Comparison of ENCODE assay signal across 1 cellular context in genomic region chr1:25232027-25232865, GRCh38.
A peak's percentile ranks its signal among the peaks of the same experiment; 100 is the strongest.
TF ChIP-seq lines count a peak whose summit lies in the region.

Gene SYF2, minus strand, starts transcription at chr1:25232502. Its CDS starts 35 bp downstream, at chr1:25232467.

TF ChIP-seq in HepG2, 621 proteins besides CTCF, POLR2A, EP300 and RAD21 (continued from another document and continues in another):
- TF ChIP-seq ZNF704 (CRISPR knock-in tag; IDR thresholded peaks at IDR 0.05; ENCODE audit: borderline replicate concordance) (peak; percentile 14; the same call in 1 of the 2 replicates), ZXDC (CRISPR knock-in tag; IDR thresholded peaks at IDR 0.05) (no peak), E2F5 (CRISPR knock-in tag; conservative IDR thresholded peaks at IDR 0.05) (no peak; the same call in 1 of the 2 replicates), CBX2 (IDR thresholded peaks at IDR 0.05; ENCODE audit: low read depth, low read length) (no peak), CBX2 (CRISPR knock-in tag; IDR thresholded peaks at IDR 0.05; ENCODE audit: low read depth) (no peak), ZNF720 (CRISPR knock-in tag; IDR thresholded peaks at IDR 0.05) (no peak), ZFP90 (CRISPR knock-in tag; IDR thresholded peaks at IDR 0.05; ENCODE audit: borderline replicate concordance) (no peak; the same call in 1 of the 2 replicates), KLF13 (CRISPR knock-in tag; IDR thresholded peaks at IDR 0.05) (no peak), ZNF350 (CRISPR knock-in tag; IDR thresholded peaks at IDR 0.05; ENCODE audit: borderline replicate concordance, low read depth) (peak; percentile 36; the same call in 1 of the 2 replicates), HOXA3 (CRISPR knock-in tag; IDR thresholded peaks at IDR 0.05) (peak; percentile 90), KDM6A (CRISPR knock-in tag; IDR thresholded peaks at IDR 0.05; ENCODE audit: low read depth) (no peak), SRF (IDR thresholded peaks at IDR 0.05; ENCODE audit: low read depth, low read length) (0 out of 2 replicates have a peak, but pooled peaks have one; percentile 44), THAP7 (CRISPR knock-in tag; IDR thresholded peaks at IDR 0.05) (peak; percentile 67; the same call in 1 of the 2 replicates), ZNF414 (CRISPR knock-in tag; IDR thresholded peaks at IDR 0.05) (no peak), RXRB (CRISPR knock-in tag; IDR thresholded peaks at IDR 0.05; ENCODE audit: borderline replicate concordance) (no peak; the same call in 1 of the 2 replicates), ETV5 (CRISPR knock-in tag; IDR thresholded peaks at IDR 0.05; ENCODE audit: borderline replicate concordance) (peak; percentile 65; the same call in 1 of the 2 replicates), CREB3 (CRISPR knock-in tag; IDR thresholded peaks at IDR 0.05) (no peak; the same call in 1 of the 2 replicates), RBM22 (optimal IDR thresholded peaks at IDR 0.05; ENCODE audit: low read length) (no peak), MYNN (CRISPR knock-in tag; IDR thresholded peaks at IDR 0.05; ENCODE audit: low read depth) (no peak), HCFC1 (IDR thresholded peaks at IDR 0.05; ENCODE audit: low read depth, low read length) (no peak; the same call in none of the 2 replicates), ZNF20 (CRISPR knock-in tag; IDR thresholded peaks at IDR 0.05) (no peak), POLR2G (IDR thresholded peaks at IDR 0.05; ENCODE audit: low read depth, low read length) (peak; percentile 91), ADNP (CRISPR knock-in tag; IDR thresholded peaks at IDR 0.05) (no peak), TRAFD1 (CRISPR knock-in tag; IDR thresholded peaks at IDR 0.05; ENCODE audit: borderline replicate concordance) (no peak), ZNF275 (CRISPR knock-in tag; IDR thresholded peaks at IDR 0.05; ENCODE audit: borderline replicate concordance) (peak; percentile 54; the same call in 1 of the 2 replicates), ATF3 (CRISPR knock-in tag; IDR thresholded peaks at IDR 0.05) (no peak), MIER3 (CRISPR knock-in tag; IDR thresholded peaks at IDR 0.05; ENCODE audit: borderline replicate concordance) (peak; percentile 46; the same call in 1 of the 2 replicates), CHD2 (IDR thresholded peaks at IDR 0.05; ENCODE audit: low read depth, low read length) (no peak), ZNF660 (CRISPR knock-in tag; IDR thresholded peaks at IDR 0.05; ENCODE audit: borderline replicate concordance, low read depth) (no peak), NBN (conservative IDR thresholded peaks at IDR 0.05) (no peak), ZNF766 (CRISPR knock-in tag; IDR thresholded peaks at IDR 0.05; ENCODE audit: borderline replicate concordance) (no peak), ZNF792 (CRISPR knock-in tag; IDR thresholded peaks at IDR 0.05) (0 out of 2 replicates have a peak, but pooled peaks have one; percentile 48), BORCS8-MEF2B (CRISPR knock-in tag; IDR thresholded peaks at IDR 0.05) (no peak), CEBPB (IDR thresholded peaks at IDR 0.05; ENCODE audit: borderline replicate concordance, low read depth, low read length) (0 out of 2 replicates have a peak, but pooled peaks have one; percentile 15), SNAI1 (CRISPR knock-in tag; IDR thresholded peaks at IDR 0.05; ENCODE audit: borderline replicate concordance) (no peak), AHDC1 (CRISPR knock-in tag; IDR thresholded peaks at IDR 0.05; ENCODE audit: borderline replicate concordance) (no peak), ZNF232 (CRISPR knock-in tag; IDR thresholded peaks at IDR 0.05; ENCODE audit: borderline replicate concordance) (no peak), ZSCAN25 (CRISPR knock-in tag; IDR thresholded peaks at IDR 0.05) (no peak), BATF2 (CRISPR knock-in tag; IDR thresholded peaks at IDR 0.05) (no peak), PATZ1 (CRISPR knock-in tag; IDR thresholded peaks at IDR 0.05) (no peak), MXI1 (IDR thresholded peaks at IDR 0.05; ENCODE audit: borderline replicate concordance, low read depth, low read length) (peak; percentile 37; the same call in 1 of the 3 replicates), ZNF879 (CRISPR knock-in tag; IDR thresholded peaks at IDR 0.05) (no peak), ZNF430 (CRISPR knock-in tag; IDR thresholded peaks at IDR 0.05) (no peak), ZC3H4 (CRISPR knock-in tag; IDR thresholded peaks at IDR 0.05; ENCODE audit: borderline replicate concordance) (no peak)
